ENCODE assay signal across 8 cellular contexts in genomic region chr12:613996-614726, GRCh38. TPM values are rescaled to one million over a fixed set of nuclear protein-coding genes. Genes with fewer than 3 reads are reported as not detected.
DNase-seq lines count a peak whose midpoint lies in the region; ATAC-seq, FAIRE-seq and TF ChIP-seq lines count a peak whose summit lies in the region.

No MANE protein-coding gene starts in this region.

- dilution Hi-C loops in endothelial cell of umbilical vein (cut with MboI; ENCODE audit: extremely low pct_ligation_motif_present, low sequenced_read_pairs) = no loop called here

- H4K20me1 ChIP-seq in endothelial cell of umbilical vein (replicated peaks; ENCODE audit: control insufficient read depth, extremely low read depth, insufficient read depth, low read length) = no peaks in the 10 kb centered on the region

- no peaks in the 10 kb centered on the region for H3K79me2 ChIP-seq in endothelial cell of umbilical vein (ENCODE audit: control insufficient read depth, insufficient read depth, low read length)

- intact Hi-C loops in endothelial cell of umbilical vein (cut with micrococcal nuclease) = loop anchor here (1.0 to 2.0 kb wide), 2 partner anchors 137 to 199 kb away; no protein-coding TSS in a partner anchor
- intact Hi-C loops in posterior vena cava (cut with DNase I) = no loop called here

- H3K27ac ChIP-seq in endothelial cell of umbilical vein (ENCODE audit: insufficient read depth, low read depth, low read length) = no peak overlapping the region

- TF ChIP-seq POLR2A in endothelial cell of umbilical vein (IDR thresholded peaks at IDR 0.05; ENCODE audit: low read depth, low read length) = no peak

- H3K4me2 ChIP-seq in endothelial cell of umbilical vein (ENCODE audit: insufficient read depth, low read length) = no peak overlapping the region

- peak; percentile 62 for FAIRE-seq in endothelial cell of umbilical vein (lab: Jason Lieb, UNC)

- no peaks in the 10 kb centered on the region for H3K36me3 ChIP-seq in endothelial cell of umbilical vein (ENCODE audit: control insufficient read depth in 2 of 2, extremely low read depth in 1 of 2, insufficient read depth in 2 of 2, low read length in 2 of 2)

- CTCF ChIA-PET in endothelial cell of umbilical vein (lab: Charles Lee) = interaction anchor here (0.5 to 4.6 kb wide), 30 partner anchors 9 to 970 kb away, joined by 3 to 121 read pairs (median 4); partner anchors contain the start of genes RAD52 and WNK1

- ATAC-seq in HG02973 (IDR thresholded peaks at IDR 0.05; ENCODE audit: unreplicated experiment) = no peak

- H3K27me3 ChIP-seq in endothelial cell of umbilical vein (ENCODE audit: control insufficient read depth in 2 of 2, insufficient read depth in 2 of 2, low read length in 2 of 2) = no peaks in the 10 kb centered on the region

- BruUV-seq in endothelial cell of umbilical vein (replicated peaks; lab: Mats Ljungman, UMichigan) = no TSS peak

- no peaks in the 10 kb centered on the region for H3K9me1 ChIP-seq in endothelial cell of umbilical vein (replicated peaks; ENCODE audit: control insufficient read depth, extremely low read depth, insufficient read depth, low read length)

- H3K4me3 ChIP-seq in endothelial cell of umbilical vein (replicated peaks in 1 of 3; ENCODE audit: insufficient read depth in 1 of 3, low read depth in 1 of 3, low read length in 3 of 3) = no peak overlapping the region

- H3K4me1 ChIP-seq in endothelial cell of umbilical vein (ENCODE audit: control insufficient read depth, extremely low read depth, insufficient read depth, low read length) = peaks cover 23% of the 10 kb centered on the region

- H2AFZ ChIP-seq in endothelial cell of umbilical vein (ENCODE audit: low read depth, low read length) = no peak overlapping the region

- DNase-seq in stimulated activated CD4-positive, alpha-beta T cell treated with anti-CD3 and anti-CD28 coated beads, Interleukin-12 subunit alpha, Interleukin-12 subunit beta, amount 100 ng/mL, for 4 hours = peak; percentile 31
- no peak for DNase-seq in stimulated activated CD4-positive, alpha-beta T cell treated with anti-CD3 and anti-CD28 coated beads, Interleukin-1b, Interleukin-23, amount 100 ng/mL, for 48 hours
- DNase-seq in OCI-M1 (lab: John Stamatoyannopoulos, UW) (peak; percentile 24), endothelial cell of umbilical vein (ENCODE audit: low read depth, low spot score) (peak; percentile 45), posterior vena cava (ENCODE audit: low spot score) (peak; percentile 77), occipital lobe (lab: John Stamatoyannopoulos, UW) (no peak), NCI-H2196 (lab: John Stamatoyannopoulos, UW; ENCODE audit: unreplicated experiment) (no peak)

- POLR2A ChIA-PET in endothelial cell of umbilical vein (lab: Charles Lee) = no interaction called here

- no peaks in the 10 kb centered on the region for H3K9me3 ChIP-seq in endothelial cell of umbilical vein (replicated peaks; ENCODE audit: control insufficient read depth, insufficient read depth, low read length)

- no peak overlapping the region for H3K9ac ChIP-seq in endothelial cell of umbilical vein (replicated peaks; ENCODE audit: extremely low read depth, insufficient read depth, low read length)

- TF ChIP-seq CTCF in endothelial cell of umbilical vein (IDR thresholded peaks at IDR 0.05; ENCODE audit: extremely low read depth in 1 of 2, insufficient read depth in 1 of 2, low read depth in 1 of 2, low read length in 2 of 2) = peak in 1 of 2 donors; percentile 48

TF ChIP-seq in endothelial cell of umbilical vein, 7 proteins besides CTCF, POLR2A, EP300 and RAD21:
- no peak for TF ChIP-seq JUN (IDR thresholded peaks at IDR 0.05; ENCODE audit: borderline replicate concordance, insufficient read depth, insufficient read length, low read depth)

RNA-seq across cellular contexts. Expression of gene NINJ2, which starts 49.1 kb away (rescaled TPM):
- total RNA-seq in endothelial cell of umbilical vein (0.75 and 1.4 TPM in 2 replicates), posterior vena cava (1 to 10 TPM; 4.6 to 5.6 TPM), occipital lobe (0.31 TPM)
- polyA plus RNA-seq in endothelial cell of umbilical vein = 4.4 and 6.0 TPM in 2 replicates
- polyA plus RNA-seq in endothelial cell of umbilical vein (2011; cell fraction: cytosol; rRNA removed) = 3.4 and 3.7 TPM in 2 replicates
- polyA plus RNA-seq in endothelial cell of umbilical vein (2011; cell fraction: nucleus; rRNA removed) = 0.74 and 1.1 TPM in 2 replicates
- 2.7 and 3.6 TPM in 2 replicates for polyA plus RNA-seq in endothelial cell of umbilical vein (2012)
- polyA minus RNA-seq in endothelial cell of umbilical vein = 1.1 and 6.6 TPM in 2 replicates
- polyA minus RNA-seq in endothelial cell of umbilical vein (2011; cell fraction: cytosol; rRNA and poly(A)+ RNA removed) = 1.2 TPM
- polyA minus RNA-seq in endothelial cell of umbilical vein (2011; cell fraction: nucleus; rRNA and poly(A)+ RNA removed) = not detected in 2 replicates

Comparison
In these comparisons a context has a peak if more than half of its experiments do, and no peak if none do; other contexts are left out.
1. DNase-seq: peak in stimulated activated CD4-positive, alpha-beta T cell treated with anti-CD3 and anti-CD28 coated beads, Interleukin-12 subunit alpha, Interleukin-12 subunit beta, amount 100 ng/mL, for 4 hours (single experiment), OCI-M1 (single experiment), endothelial cell of umbilical vein (single experiment) and posterior vena cava (single experiment); none in stimulated activated CD4-positive, alpha-beta T cell treated with anti-CD3 and anti-CD28 coated beads, Interleukin-1b, Interleukin-23, amount 100 ng/mL, for 48 hours (single experiment), occipital lobe (single experiment) and NCI-H2196 (single experiment).